8 cellular contexts compared by ENCODE assay signal in genomic region chr7:30286749-30287148, GRCh38. TPM values are rescaled to one million over a fixed set of nuclear protein-coding genes. Genes with fewer than 3 reads are reported as not detected.
DNase-seq lines count a peak whose midpoint lies in the region; ATAC-seq and TF ChIP-seq lines count a peak whose summit lies in the region.

No MANE protein-coding gene starts in this region.

- H3K27ac Mint-ChIP-seq in chondrocyte (ENCODE audit: unreplicated experiment) (peak overlapping the region; percentile 12), naive B cell (peak overlapping the region; percentile 96 to 99 (median 97))

- peaks cover 3% of the 10 kb centered on the region for H3K36me3 Mint-ChIP-seq in chondrocyte (ENCODE audit: low read depth)
- peaks cover 4 to 9% of the 10 kb centered on the region in 2 donors for H3K36me3 Mint-ChIP-seq in naive B cell

- H3K9me3 ChIP-seq in BE2C, result no peaks in the 10 kb centered on the region

- H3K4me1 ChIP-seq in BE2C, result peaks cover 4% of the 10 kb centered on the region

- POLR2A ChIA-PET in GM10248 (lab: Yijun Ruan, JAX), result no interaction called here

- no peak for TF ChIP-seq CTCF in BE2C (IDR thresholded peaks at IDR 0.05; ENCODE audit: low read depth, low read length)
- TF ChIP-seq CTCF in chondrocyte (IDR thresholded peaks at IDR 0.05), result no peak
- TF ChIP-seq CTCF in GM10248 (IDR thresholded peaks at IDR 0.05; ENCODE audit: control extremely low read depth, extremely low read depth, low read depth, missing control alignments), result no peak

- H3K9me3 Mint-ChIP-seq in chondrocyte (ENCODE audit: low read depth) (peaks cover 6% of the 10 kb centered on the region), naive B cell (peaks cover 0 to 10% (median 4%) of the 10 kb centered on the region in 7 donors)

- CTCF ChIA-PET in GM10248 (lab: Yijun Ruan, JAX), result no interaction called here

- no peaks in the 10 kb centered on the region for H3K36me3 ChIP-seq in BE2C

- no peak for DNase-seq in BE2C
- no peak for DNase-seq in Jurkat, Clone E6-1 (ENCODE audit: low read depth, low spot score)
- DNase-seq in chondrocyte (ENCODE audit: low spot score), result no peak
- no peak for DNase-seq in naive B cell
- DNase-seq in RPMI8226, result no peak
- DNase-seq in anterior cingulate cortex (lab: John Stamatoyannopoulos, UW), result no peak
- DNase-seq in AG08395 (ENCODE audit: low spot score), result no peak
- DNase-seq in GM10248 (ENCODE audit: extremely low spot score), result no peak

- H3K27me3 ChIP-seq in BE2C, result no peaks in the 10 kb centered on the region

- H3K4me1 Mint-ChIP-seq in chondrocyte (ENCODE audit: low read depth) (peaks cover 23% of the 10 kb centered on the region), naive B cell (peaks cover 40 to 65% (median 58%) of the 10 kb centered on the region in 3 donors)

- ATAC-seq in naive B cell (ENCODE audit: low read depth in 2 of 2), result no peak

- no peaks in the 10 kb centered on the region for H3K27me3 Mint-ChIP-seq in chondrocyte (ENCODE audit: low read depth)
- H3K27me3 Mint-ChIP-seq in naive B cell, result no peaks in the 10 kb centered on the region

- H3K4me3 Mint-ChIP-seq in chondrocyte (ENCODE audit: unreplicated experiment) (peak overlapping the region; percentile 83), naive B cell (peak overlapping the region; percentile 94 to 100 (median 98))

- H3K4me3 ChIP-seq in BE2C (ENCODE audit: low read depth, low read length), result peak overlapping the region; percentile 86
- peak overlapping the region; percentile 77 for H3K4me3 ChIP-seq in Jurkat, Clone E6-1 (ENCODE audit: low read length)

RNA-seq across cellular contexts. Expression of gene ZNRF2, which starts 2.4 kb away (rescaled TPM):
- polyA plus RNA-seq in BE2C (2012; ENCODE audit: insufficient read depth, insufficient read length, low read depth), result 1.1 TPM
- polyA plus RNA-seq in Jurkat, Clone E6-1 (2012; ENCODE audit: insufficient read depth, insufficient read length), result 12.5 TPM
- 4.8 to 5.3 TPM (median 5.1 TPM) in 3 replicates for total RNA-seq in chondrocyte
- polyA plus RNA-seq in naive B cell (ENCODE audit: low read depth in 6 of 6), result 1 to 10 TPM in 5 of 6 donors, under 1 TPM in 1; 0.84 to 7.7 (median 2.8) TPM
